ENCODE assay signal across 23 cellular contexts in the genomic region with DNA sequence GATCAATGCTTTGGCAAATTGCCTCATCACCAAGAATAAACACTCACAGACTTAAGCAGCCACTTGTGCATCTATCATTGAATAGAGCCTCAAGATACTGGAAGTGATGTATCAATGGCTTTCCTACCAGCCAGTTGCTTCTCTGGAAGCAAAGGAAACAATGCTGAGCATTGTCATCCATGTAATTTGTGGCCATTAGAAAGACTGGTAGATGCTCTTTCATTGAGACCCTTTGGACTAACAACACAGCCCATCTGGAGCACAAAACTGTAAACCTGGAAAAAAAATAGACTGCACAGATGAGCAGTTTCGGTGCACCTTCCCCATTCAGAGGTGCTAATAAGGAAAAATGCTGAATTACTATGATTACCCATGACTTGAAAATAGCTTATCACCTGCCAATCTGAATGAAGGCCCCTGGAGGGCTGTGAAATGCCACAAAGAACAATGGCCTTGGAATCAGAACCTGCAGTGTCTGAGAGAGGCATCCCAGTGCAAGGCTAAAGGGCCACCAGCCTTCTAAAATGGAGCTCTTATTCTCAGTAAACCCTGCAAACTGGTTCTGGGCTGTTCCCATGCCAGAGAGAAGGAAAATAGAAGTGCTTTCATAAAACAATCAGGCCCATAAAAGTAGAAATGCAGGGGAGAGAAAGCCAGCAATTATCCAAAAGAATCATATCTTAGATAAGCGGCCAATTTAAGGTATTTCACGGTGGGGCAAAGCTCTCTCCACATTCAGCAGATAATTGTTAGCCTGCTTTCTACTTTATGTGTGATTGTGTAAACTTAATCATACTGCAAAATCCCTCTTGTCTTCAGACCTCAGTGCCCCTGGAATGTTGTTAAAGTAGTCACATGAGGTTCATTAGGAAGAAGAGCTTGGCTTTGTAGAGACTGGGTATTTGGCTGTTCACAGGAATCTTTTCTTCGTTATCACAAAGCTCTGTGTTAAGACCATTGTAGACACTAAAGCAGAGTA.
DNase-seq lines count a peak whose midpoint lies in the region; ATAC-seq and TF ChIP-seq lines count a peak whose summit lies in the region.
"Had no signal": no experiment of that assay in that cellular context is flagged by ENCODE, and none has a peak within 500 bp of the region (broad histone marks: within the 10 kb centered on the region; RNA-seq: fewer than 3 reads in every experiment).

No MANE protein-coding gene starts in this region.

- no peaks in the 10 kb centered on the region for H3K36me3 Mint-ChIP-seq in naive thymus-derived CD8-positive, alpha-beta T cell

- H3K4ac ChIP-seq in mesendoderm (ENCODE audit: low read depth, low read length) = no peak overlapping the region

- H3K4me2 ChIP-seq in mesendoderm (ENCODE audit: low read length) = no peak overlapping the region
- H3K4me2 ChIP-seq: BLaER1 had no signal

- H3K4me3 Mint-ChIP-seq in naive thymus-derived CD8-positive, alpha-beta T cell = no peak overlapping the region
- H3K4me3 Mint-ChIP-seq: activated B cell treated with CpG ODN at 0.5 μM for 24 hours had no signal

- no peak overlapping the region for H2AK5ac ChIP-seq in mesendoderm (ENCODE audit: low read length)

- H3K27me3 ChIP-seq in mesendoderm (ENCODE audit: insufficient read depth, low read length, poor library complexity) (no peaks in the 10 kb centered on the region), tibial artery (no peaks in the 10 kb centered on the region)
- H3K27me3 ChIP-seq: BLaER1, body of pancreas, esophagus squamous epithelium, gastrocnemius medialis had no signal

- intact Hi-C loops in tibial artery (cut with DNase I; ENCODE audit: low total_unique reads) = no loop called here

- H3K36me3 ChIP-seq in mesendoderm (ENCODE audit: control insufficient read depth, insufficient read depth, low read length) (no peaks in the 10 kb centered on the region), tibial artery (no peaks in the 10 kb centered on the region)
- H3K36me3 ChIP-seq: BLaER1, esophagus squamous epithelium, gastrocnemius medialis had no signal

- in situ Hi-C loops in SK-MEL-5 (cut with HindIII; ENCODE audit: low pct_unique_long_range_greater_than_20kb, low sequenced_read_pairs) = no loop called here

- H3K4me1 Mint-ChIP-seq in naive thymus-derived CD8-positive, alpha-beta T cell = no peaks in the 10 kb centered on the region
- H3K4me1 Mint-ChIP-seq: activated B cell treated with CpG ODN at 0.5 μM for 24 hours had no signal

- no peak for TF ChIP-seq CTCF in tibial artery (IDR thresholded peaks at IDR 0.05)

- DNase-seq in COR-L47 (lab: John Stamatoyannopoulos, UW) (peak; percentile 64), NCI-H1105 treated with DMSO at 0.1 percent for 48 hours (lab: John Stamatoyannopoulos, UW) (peak; percentile 78), SK-MEL-5 (ENCODE audit: low read depth, low spot score) (peak; percentile 14), mesendoderm (peak; percentile 88), tibial artery (no peak)
- DNase-seq in stimulated activated CD4-positive, alpha-beta T cell treated with anti-CD3 and anti-CD28 coated beads, Interleukin-4, amount 100 ng/mL, for 1 hour = no peak
- no peak for DNase-seq in naive thymus-derived CD8-positive, alpha-beta T cell
- DNase-seq: activated B cell treated with CpG ODN at 0.5 μM for 24 hours; activated CD4-positive, alpha-beta T cell treated with anti-CD3 and anti-CD28 coated beads, Interleukin-2, amount 50 U/mL, for 48 hours; activated CD8-positive, alpha-beta memory T cell treated with anti-CD3 and anti-CD28 coated beads, Interleukin-2, amount 50 U/mL, for 48 hours; activated effector memory CD4-positive, alpha-beta T cell treated with anti-CD3 and anti-CD28 coated beads, Interleukin-2, amount 50 U/mL, for 16 hours; body of pancreas; DND-41; effector CD8-positive, alpha-beta T cell; esophagus squamous epithelium; gastrocnemius medialis; MV-4-11; right cardiac atrium; T1000 had no signal

- H4K5ac ChIP-seq in mesendoderm (ENCODE audit: low read length) = no peak overlapping the region

- H3K27ac ChIP-seq in mesendoderm (ENCODE audit: low read depth, low read length) (peak overlapping the region; percentile 51), tibial artery (no peak overlapping the region)
- H3K27ac ChIP-seq: BLaER1, body of pancreas, esophagus squamous epithelium, gastrocnemius medialis, RWPE1 had no signal

- H4K8ac ChIP-seq in mesendoderm (ENCODE audit: low read depth, low read length) = no peak overlapping the region

- peaks cover 0 to 4% (median 0%) of the 10 kb centered on the region in 5 donors for H3K27me3 Mint-ChIP-seq in naive thymus-derived CD8-positive, alpha-beta T cell
- H3K27me3 Mint-ChIP-seq: activated B cell treated with CpG ODN at 0.5 μM for 24 hours had no signal

- H3K27ac Mint-ChIP-seq in naive thymus-derived CD8-positive, alpha-beta T cell = peak overlapping the region in 2 of 10 donors; percentile 29 to 60
- H3K27ac Mint-ChIP-seq: activated B cell treated with CpG ODN at 0.5 μM for 24 hours had no signal

- no peak overlapping the region for H2BK120ac ChIP-seq in mesendoderm (ENCODE audit: low read depth, low read length)

- no peak overlapping the region for H3K18ac ChIP-seq in mesendoderm (ENCODE audit: low read length)

- H3K56ac ChIP-seq in mesendoderm (ENCODE audit: low read length) = no peak overlapping the region

- H2BK5ac ChIP-seq in mesendoderm (ENCODE audit: low read length) = no peak overlapping the region

- POLR2A ChIA-PET in naive thymus-derived CD8-positive, alpha-beta T cell (lab: Charles Lee) = no interaction called here

- H3K9ac ChIP-seq in mesendoderm (ENCODE audit: low read length) = no peak overlapping the region
- H3K9ac ChIP-seq: BLaER1 had no signal

- H3K9me3 ChIP-seq in tibial artery = peaks cover 0 to 5% (median 4%) of the 10 kb centered on the region in 3 donors
- H3K9me3 ChIP-seq: body of pancreas, gastrocnemius medialis had no signal

- H3K4me1 ChIP-seq in mesendoderm (ENCODE audit: control insufficient read depth, low read depth, low read length) (no peaks in the 10 kb centered on the region), tibial artery (peaks cover 0 to 12% (median 3%) of the 10 kb centered on the region in 4 donors)
- H3K4me1 ChIP-seq: BLaER1, body of pancreas, gastrocnemius medialis had no signal

- no peaks in the 10 kb centered on the region for H3K79me1 ChIP-seq in mesendoderm (ENCODE audit: low read length)

- no peak overlapping the region for H3K23ac ChIP-seq in mesendoderm (ENCODE audit: low read length)

- H3K79me2 ChIP-seq in mesendoderm (ENCODE audit: control insufficient read depth, insufficient read depth, low read length) = no peaks in the 10 kb centered on the region

- peaks cover 0 to 17% (median 4%) of the 10 kb centered on the region in 9 donors for H3K9me3 Mint-ChIP-seq in naive thymus-derived CD8-positive, alpha-beta T cell

- H3K4me3 ChIP-seq in mesendoderm (ENCODE audit: low read length) (no peak overlapping the region), tibial artery (no peak overlapping the region)
- H3K4me3 ChIP-seq: BLaER1, body of pancreas, esophagus squamous epithelium, gastrocnemius medialis had no signal

- no peak for ATAC-seq in naive thymus-derived CD8-positive, alpha-beta T cell
- ATAC-seq in GM19467 (IDR thresholded peaks at IDR 0.05; ENCODE audit: unreplicated experiment) = no peak
- ATAC-seq: body of pancreas, gastrocnemius medialis, HCT116, right cardiac atrium had no signal

- no CpG with 5 or more reads among the region's 4 CpGs for WGBS in mesendoderm (ENCODE audit: extremely low coverage, insufficient coverage, low lambda C conversion rate)

- H2BK15ac ChIP-seq in mesendoderm (replicated peaks; ENCODE audit: low read depth) = no peak overlapping the region

Comparison
In these comparisons a context has a peak if more than half of its experiments do, and no peak if none do; other contexts are left out.
1. DNase-seq: peak in COR-L47 (single experiment), NCI-H1105 treated with DMSO at 0.1 percent for 48 hours (single experiment), SK-MEL-5 (single experiment) and mesendoderm (single experiment); none in stimulated activated CD4-positive, alpha-beta T cell treated with anti-CD3 and anti-CD28 coated beads, Interleukin-4, amount 100 ng/mL, for 1 hour (single experiment), naive thymus-derived CD8-positive, alpha-beta T cell (0 of 10) and tibial artery (0 of 2).